In the genomic region with DNA sequence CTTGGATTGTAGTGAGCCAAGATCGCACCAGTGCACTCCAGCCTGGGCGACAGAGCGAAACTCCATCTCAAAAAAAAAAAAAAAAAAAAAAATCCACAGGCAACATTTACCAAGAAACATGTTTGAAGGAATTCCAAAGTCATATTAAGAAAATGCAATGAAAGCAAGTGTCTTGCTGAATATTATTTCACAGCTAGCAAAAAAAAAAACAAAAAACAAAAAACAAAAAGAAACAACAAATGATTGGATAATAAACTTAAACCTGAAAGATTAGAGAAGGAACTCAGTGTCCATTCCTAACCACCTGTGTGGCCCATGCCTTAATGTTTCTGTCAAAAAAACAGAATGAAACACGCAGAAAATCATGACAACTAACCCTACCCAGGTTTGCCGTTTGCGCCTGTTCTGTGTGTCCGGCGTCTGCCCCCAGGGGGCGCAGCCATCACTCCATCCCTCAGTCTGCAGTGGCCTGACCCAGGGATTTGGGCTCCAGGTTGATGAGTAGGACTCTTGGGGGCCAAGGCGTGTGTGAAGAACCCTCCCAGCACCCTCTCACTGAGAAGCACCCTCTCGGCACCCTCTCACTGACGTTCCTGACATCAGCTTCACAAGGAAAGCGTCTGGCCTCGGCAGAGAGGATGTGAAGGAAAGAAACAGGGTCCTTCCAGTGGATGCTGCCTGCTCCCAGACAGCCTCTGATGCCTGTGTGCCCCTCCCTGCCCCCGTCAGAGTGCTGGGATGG, we compare ENCODE assay signal across 8 cellular contexts. TPM values are rescaled to one million over a fixed set of nuclear protein-coding genes. Genes with fewer than 3 reads are reported as not detected.
A peak's percentile ranks its signal among the peaks of the same experiment; 100 is the strongest.
DNase-seq lines count a peak whose midpoint lies in the region; ATAC-seq and TF ChIP-seq lines count a peak whose summit lies in the region.

No MANE protein-coding gene starts in this region.

- CTCF ChIA-PET in PC-9 (lab: Charles Lee) = interaction anchor here (0.6 to 1.0 kb wide), 5 partner anchors 9 to 1040 kb away, joined by 3 to 32 read pairs (median 4); no protein-coding TSS in a partner anchor

- no peak overlapping the region for H3K27ac Mint-ChIP-seq in activated T-helper 2 cell treated with anti-CD3 and anti-CD28 coated beads, Interferon-gamma antibody, Interleukin-2, Interleukin-4, amounts not matched to agents 10 μg/mL and 5 μg/mL and 100 μg/mL, durations not matched to agents 14 hours and 24 hours and 36 hours

- peaks cover 27% of the 10 kb centered on the region for H3K36me3 Mint-ChIP-seq in activated T-helper 2 cell treated with anti-CD3 and anti-CD28 coated beads, Interferon-gamma antibody, Interleukin-2, Interleukin-4, amounts not matched to agents 10 μg/mL and 5 μg/mL and 100 μg/mL, durations not matched to agents 14 hours and 24 hours and 36 hours (ENCODE audit: low read depth)

- intact Hi-C loops in PC-9 (cut with micrococcal nuclease; ENCODE audit: unreplicated experiment) = loop anchor here (2.0 kb wide), 1 partner anchor 36 kb away; no protein-coding TSS in a partner anchor
- intact Hi-C loops in activated T-helper 2 cell treated with anti-CD3 and anti-CD28 coated beads, Interferon-gamma antibody, Interleukin-2, Interleukin-4, amounts not matched to agents 10 μg/mL and 5 μg/mL and 100 μg/mL, durations not matched to agents 14 hours and 24 hours and 36 hours (cut with micrococcal nuclease) = loop anchor here (2.0 kb wide), 2 partner anchors 28 to 40 kb away; a partner anchor contains a TSS

- H3K27ac ChIP-seq in PC-9 (no peak overlapping the region), foreskin keratinocyte (no peak overlapping the region)

- no peaks in the 10 kb centered on the region for H3K79me2 ChIP-seq in PC-9 (ENCODE audit: low read depth)

- no peaks in the 10 kb centered on the region for H3K9me3 ChIP-seq in PC-9 (ENCODE audit: insufficient read depth, low read depth)

- H3K27me3 ChIP-seq in PC-9 (ENCODE audit: insufficient read depth, low read depth) (no peaks in the 10 kb centered on the region), foreskin keratinocyte (peaks cover 45% of the 10 kb centered on the region)

- peaks cover 5% of the 10 kb centered on the region for H3K4me1 Mint-ChIP-seq in activated T-helper 2 cell treated with anti-CD3 and anti-CD28 coated beads, Interferon-gamma antibody, Interleukin-2, Interleukin-4, amounts not matched to agents 10 μg/mL and 5 μg/mL and 100 μg/mL, durations not matched to agents 14 hours and 24 hours and 36 hours (ENCODE audit: low read depth)

- peak; percentile 97 for TF ChIP-seq CTCF in HFF-Myc (IDR thresholded peaks at IDR 0.05; ENCODE audit: low read depth, low read length, missing control alignments)
- TF ChIP-seq CTCF in PC-9 (conservative IDR thresholded peaks at IDR 0.05) = peak; percentile 84
- peak; percentile 87 for TF ChIP-seq CTCF in foreskin keratinocyte (conservative IDR thresholded peaks at IDR 0.05)

- H3K4me2 ChIP-seq in PC-9 = no peak overlapping the region

- no peaks in the 10 kb centered on the region for H3K9me2 ChIP-seq in PC-9 (ENCODE audit: insufficient read depth)

- DNase-seq in CD1c-positive myeloid dendritic cell (ENCODE audit: extremely low spot score) (peak; percentile 78), HFF-Myc (ENCODE audit: extremely low read depth, low read depth) (no peak), PC-9 (peak in 1 of 2 experiments; percentile 64), foreskin keratinocyte (no peak), retina (peak; percentile 65)
- peak; percentile 68 for DNase-seq in activated T-helper 2 cell treated with anti-CD3 and anti-CD28 coated beads, Interferon-gamma antibody, Interleukin-2, Interleukin-4, amounts not matched to agents 10 μg/mL and 5 μg/mL and 100 μg/mL, durations not matched to agents 14 hours and 24 hours and 36 hours (ENCODE audit: low spot score)

- H3K4me1 ChIP-seq in PC-9 (replicated peaks; ENCODE audit: insufficient read depth) (no peaks in the 10 kb centered on the region), foreskin keratinocyte (no peaks in the 10 kb centered on the region)

- ATAC-seq in foreskin keratinocyte (peak; percentile 39), GM18907 (IDR thresholded peaks at IDR 0.05; ENCODE audit: unreplicated experiment) (no peak), GM18520 (IDR thresholded peaks at IDR 0.05; ENCODE audit: unreplicated experiment) (no peak)

- H2AFZ ChIP-seq in PC-9 = no peak overlapping the region

- POLR2A ChIA-PET in PC-9 (lab: Charles Lee; ENCODE audit: unreplicated experiment) = interaction anchor here (0.6 kb wide), 1 partner anchor 10 kb away, joined by 3 read pairs; no protein-coding TSS in a partner anchor

- H3K36me3 ChIP-seq in PC-9 (ENCODE audit: low read depth) = no peaks in the 10 kb centered on the region

- no peak overlapping the region for H3K4me3 ChIP-seq in HFF-Myc (replicated peaks; ENCODE audit: low read depth, low read length)
- H3K4me3 ChIP-seq in PC-9 = no peak overlapping the region

- H3F3A ChIP-seq in PC-9 (ENCODE audit: insufficient read depth, low read depth) = peaks cover 4% of the 10 kb centered on the region; the same call in 1 of the 2 replicates

- H3K4me3 Mint-ChIP-seq in activated T-helper 2 cell treated with anti-CD3 and anti-CD28 coated beads, Interferon-gamma antibody, Interleukin-2, Interleukin-4, amounts not matched to agents 10 μg/mL and 5 μg/mL and 100 μg/mL, durations not matched to agents 14 hours and 24 hours and 36 hours (ENCODE audit: low read depth) = no peak overlapping the region

- H3K27me3 Mint-ChIP-seq in activated T-helper 2 cell treated with anti-CD3 and anti-CD28 coated beads, Interferon-gamma antibody, Interleukin-2, Interleukin-4, amounts not matched to agents 10 μg/mL and 5 μg/mL and 100 μg/mL, durations not matched to agents 14 hours and 24 hours and 36 hours (ENCODE audit: low read depth) = no peaks in the 10 kb centered on the region

- BruUV-seq in PC-9 (replicated peaks; lab: Mats Ljungman, UMichigan) = no TSS peak

- H4K20me1 ChIP-seq in PC-9 (ENCODE audit: insufficient read depth) = no peaks in the 10 kb centered on the region

- H3K9me3 Mint-ChIP-seq in activated T-helper 2 cell treated with anti-CD3 and anti-CD28 coated beads, Interferon-gamma antibody, Interleukin-2, Interleukin-4, amounts not matched to agents 10 μg/mL and 5 μg/mL and 100 μg/mL, durations not matched to agents 14 hours and 24 hours and 36 hours = no peaks in the 10 kb centered on the region

RNA-seq across cellular contexts. Expression of a gene that starts 19.2 kb away (rescaled TPM):
- total RNA-seq in PC-9 (2021) (162 and 174 TPM in 2 replicates), foreskin keratinocyte (116 and 149 TPM in 2 replicates)
- total RNA-seq in activated T-helper 2 cell treated with anti-CD3 and anti-CD28 coated beads, Interferon-gamma antibody, Interleukin-2, Interleukin-4, amounts not matched to agents 10 μg/mL and 5 μg/mL and 100 μg/mL, durations not matched to agents 14 hours and 24 hours and 36 hours = 48.1 and 48.3 TPM in 2 replicates
- polyA plus RNA-seq in foreskin keratinocyte = 92.9 and 104 TPM in 2 replicates

RNA-seq across cellular contexts. Expression of a gene that starts 28.0 kb away (rescaled TPM):
- total RNA-seq in PC-9 (2021) = 3.6 and 6.0 TPM in 2 replicates
- total RNA-seq in activated T-helper 2 cell treated with anti-CD3 and anti-CD28 coated beads, Interferon-gamma antibody, Interleukin-2, Interleukin-4, amounts not matched to agents 10 μg/mL and 5 μg/mL and 100 μg/mL, durations not matched to agents 14 hours and 24 hours and 36 hours = 210 and 212 TPM in 2 replicates
- total RNA-seq in foreskin keratinocyte = 6.4 and 6.5 TPM in 2 replicates
- polyA plus RNA-seq in foreskin keratinocyte = 5.0 and 5.2 TPM in 2 replicates

RNA-seq across cellular contexts. Expression of a gene that starts 47.1 kb away (rescaled TPM):
- total RNA-seq in PC-9 (2021) (22.8 and 30.4 TPM in 2 replicates), foreskin keratinocyte (39.7 and 54.7 TPM in 2 replicates)
- total RNA-seq in activated T-helper 2 cell treated with anti-CD3 and anti-CD28 coated beads, Interferon-gamma antibody, Interleukin-2, Interleukin-4, amounts not matched to agents 10 μg/mL and 5 μg/mL and 100 μg/mL, durations not matched to agents 14 hours and 24 hours and 36 hours = 65.8 and 72.6 TPM in 2 replicates
- polyA plus RNA-seq in foreskin keratinocyte = 54.8 and 73.8 TPM in 2 replicates

Comparison
In these comparisons a context has a peak if more than half of its experiments do, and no peak if none do; other contexts are left out.
1. DNase-seq: peak in CD1c-positive myeloid dendritic cell (single experiment), activated T-helper 2 cell treated with anti-CD3 and anti-CD28 coated beads, Interferon-gamma antibody, Interleukin-2, Interleukin-4, amounts not matched to agents 10 μg/mL and 5 μg/mL and 100 μg/mL, durations not matched to agents 14 hours and 24 hours and 36 hours (single experiment) and retina (single experiment); none in HFF-Myc (single experiment) and foreskin keratinocyte (0 of 2).
2. RNA of a gene that starts 28.0 kb away (total RNA-seq): 210 to 212 TPM in activated T-helper 2 cell treated with anti-CD3 and anti-CD28 coated beads, Interferon-gamma antibody, Interleukin-2, Interleukin-4, amounts not matched to agents 10 μg/mL and 5 μg/mL and 100 μg/mL, durations not matched to agents 14 hours and 24 hours and 36 hours; 6.4 to 6.5 TPM in foreskin keratinocyte and 3.6 to 6.0 TPM in PC-9; every median in the first group is over 10 times any median in the second.
3. Peak in every context shown above with its lines, with median percentiles within 50 percentile points of each other: CTCF ChIP-seq.